In genomic region chr2:74199871-74200305, GRCh38 we compare ENCODE assay signal across 8 cellular contexts. TPM values are rescaled to one million over a fixed set of nuclear protein-coding genes. Genes with fewer than 3 reads are reported as not detected.
DNase-seq lines count a peak whose midpoint lies in the region; ATAC-seq and TF ChIP-seq lines count a peak whose summit lies in the region.

No MANE protein-coding gene starts in this region.

- DNase-seq in GM12864 (ENCODE audit: low read depth) (no peak), Peyer's patch (peak in 1 of 3 donors; percentile 23), dermis blood vessel endothelial cell (peak; percentile 19), OCI-M2 (lab: John Stamatoyannopoulos, UW; ENCODE audit: unreplicated experiment) (no peak), NCI-H1694 (lab: John Stamatoyannopoulos, UW) (no peak)

- H3K9me3 ChIP-seq in Peyer's patch = no peaks in the 10 kb centered on the region
- H3K9me3 ChIP-seq in neuron (ENCODE audit: low read length) = no peaks in the 10 kb centered on the region

- TF ChIP-seq POLR2A in Peyer's patch (IDR thresholded peaks at IDR 0.05) = no peak

- H3K27ac ChIP-seq in Peyer's patch = peak overlapping the region in 3 of 4 donors; percentile 14 to 94 (median 86)

- H3K4me1 ChIP-seq in Peyer's patch = peaks cover 0 to 25% (median under 1%) of the 10 kb centered on the region in 4 donors
- H3K4me1 ChIP-seq in neuron (ENCODE audit: insufficient read depth, low read length) = peaks cover 13% of the 10 kb centered on the region

- no peak for ATAC-seq in GM21737 (IDR thresholded peaks at IDR 0.05; ENCODE audit: unreplicated experiment)
- no peak for ATAC-seq in GM21390 (IDR thresholded peaks at IDR 0.05; ENCODE audit: unreplicated experiment)

- H3K27me3 ChIP-seq in Peyer's patch (no peaks in the 10 kb centered on the region), neuron (ENCODE audit: insufficient read depth, low read length) (no peaks in the 10 kb centered on the region)

- H3K36me3 ChIP-seq in Peyer's patch (no peaks in the 10 kb centered on the region), neuron (ENCODE audit: insufficient read depth, low read length) (peaks cover 4% of the 10 kb centered on the region)

- TF ChIP-seq CTCF in GM12864 (IDR thresholded peaks at IDR 0.05; ENCODE audit: low read depth, low read length, missing control alignments) = no peak
- TF ChIP-seq CTCF in Peyer's patch (IDR thresholded peaks at IDR 0.05) = no peak

- H3K4me3 ChIP-seq in GM12864 (ENCODE audit: low read depth, low read length) = peak overlapping the region; percentile 92
- peak overlapping the region; percentile 60 to 77 (median 68) for H3K4me3 ChIP-seq in Peyer's patch
- H3K4me3 ChIP-seq in neuron (ENCODE audit: low read length) = peak overlapping the region; percentile 89

- peak overlapping the region; percentile 91 for H2AFZ ChIP-seq in neuron (ENCODE audit: low read depth, low read length)

RNA-seq across cellular contexts. Expression of gene MTHFD2, which starts 1.5 kb away (rescaled TPM):
- total RNA-seq in Peyer's patch = 10 to 100 TPM; 15.1 to 24.8 (median 16.2) TPM
- total RNA-seq in dermis blood vessel endothelial cell = 28.6 and 91.0 TPM in 2 replicates

RNA-seq across cellular contexts. Expression of gene MOB1A, which starts 21.2 kb away (rescaled TPM):
- total RNA-seq in Peyer's patch (100 to 1,000 TPM in 1 of 4 donors, 10 to 100 TPM in 3; 46.7 to 102 (median 77.6) TPM), dermis blood vessel endothelial cell (121 and 145 TPM in 2 replicates)

RNA-seq across cellular contexts. Expression of gene BOLA3, which starts 52.2 kb away (rescaled TPM):
- total RNA-seq in Peyer's patch (10 to 100 TPM; 17.7 to 72.6 (median 28.0) TPM), dermis blood vessel endothelial cell (23.7 and 24.3 TPM in 2 replicates)
